15 cellular contexts compared by ENCODE assay signal in genomic region chr14:102859911-102860310, GRCh38.
DNase-seq lines count a peak whose midpoint lies in the region; ATAC-seq and TF ChIP-seq lines count a peak whose summit lies in the region.
"Had no signal": no experiment of that assay in that cellular context is flagged by ENCODE, and none has a peak within 500 bp of the region (broad histone marks: within the 10 kb centered on the region; RNA-seq: fewer than 3 reads in every experiment).

No MANE protein-coding gene starts in this region.

- no peaks in the 10 kb centered on the region for H3K27me3 ChIP-seq in endodermal cell (ENCODE audit: control insufficient read depth, insufficient read depth, low read length, poor library complexity, severe bottlenecking)

- DNase-seq in activated B cell treated with CpG ODN at 0.5 μM for 24 hours (no peak), endodermal cell (no peak), NOMO-1 (lab: John Stamatoyannopoulos, UW; ENCODE audit: unreplicated experiment in 2 of 2) (no peak), type B pancreatic cell (ENCODE audit: extremely low spot score, unreplicated experiment) (no peak), Kasumi-1 (lab: John Stamatoyannopoulos, UW) (no peak)
- DNase-seq in stimulated activated effector memory CD8-positive, alpha-beta T cell treated with anti-CD3 and anti-CD28 coated beads, Interleukin-12 subunit alpha, Interleukin-12 subunit beta, amount 100 ng/mL, for 72 hours (ENCODE audit: low spot score in 2 of 2), result no peak
- DNase-seq: C1 segment of cervical spinal cord; Caco-2; CD8-positive, alpha-beta T cell; DMS153; DND-41; GOT3; H7; HCEC 1CT had no signal

- H3K27me3 Mint-ChIP-seq in activated B cell treated with CpG ODN at 0.5 μM for 24 hours (no peaks in the 10 kb centered on the region), endodermal cell (ENCODE audit: insufficient read depth) (no peaks in the 10 kb centered on the region), type B pancreatic cell (no peaks in the 10 kb centered on the region)

- intact Hi-C loops in activated B cell treated with CpG ODN at 0.5 μM for 24 hours (cut with micrococcal nuclease), result no loop called here

- H3K36me3 Mint-ChIP-seq in activated B cell treated with CpG ODN at 0.5 μM for 24 hours (ENCODE audit: low read depth), result peaks cover 84% of the 10 kb centered on the region
- peaks cover 27% of the 10 kb centered on the region for H3K36me3 Mint-ChIP-seq in endodermal cell (ENCODE audit: low read depth)
- H3K36me3 Mint-ChIP-seq in stimulated activated effector memory CD8-positive, alpha-beta T cell treated with anti-CD3 and anti-CD28 coated beads, Interleukin-12 subunit alpha, Interleukin-12 subunit beta, amount 100 ng/mL, for 72 hours, result peaks cover 76% of the 10 kb centered on the region
- peaks cover 28% of the 10 kb centered on the region for H3K36me3 Mint-ChIP-seq in type B pancreatic cell

- peaks cover 14% of the 10 kb centered on the region for H3K9me3 Mint-ChIP-seq in activated B cell treated with CpG ODN at 0.5 μM for 24 hours
- H3K9me3 Mint-ChIP-seq in endodermal cell, result peaks cover 27% of the 10 kb centered on the region
- peaks cover 10% of the 10 kb centered on the region for H3K9me3 Mint-ChIP-seq in stimulated activated effector memory CD8-positive, alpha-beta T cell treated with anti-CD3 and anti-CD28 coated beads, Interleukin-12 subunit alpha, Interleukin-12 subunit beta, amount 100 ng/mL, for 72 hours
- peaks cover 5% of the 10 kb centered on the region for H3K9me3 Mint-ChIP-seq in type B pancreatic cell

- CTCF ChIA-PET in HEK293 (lab: Yijun Ruan, JAX), result no interaction called here
- CTCF ChIA-PET in activated B cell treated with CpG ODN at 0.5 μM for 24 hours (lab: Charles Lee), result no interaction called here

- H3K27ac ChIP-seq in HEK293 (ENCODE audit: extremely low read depth, low read depth, low read length) (no peak overlapping the region), endodermal cell (ENCODE audit: low read depth, low read length) (no peak overlapping the region)

- H3K36me3 ChIP-seq in HEK293 (ENCODE audit: control insufficient read depth in 2 of 2, insufficient read depth in 1 of 2, low read length in 2 of 2), result peaks cover 3 to 10% of the 10 kb centered on the region in 2 experiments; a peak in 2 of 3 replicates
- H3K36me3 ChIP-seq in endodermal cell (ENCODE audit: control insufficient read depth, insufficient read depth, low read length), result peaks cover 9% of the 10 kb centered on the region

- H3K9me3 ChIP-seq in HEK293 (ENCODE audit: control insufficient read depth, insufficient read depth, low read depth, low read length), result no peaks in the 10 kb centered on the region
- H3K9me3 ChIP-seq in endodermal cell (ENCODE audit: control insufficient read depth, low read length), result peaks cover 30% of the 10 kb centered on the region
- H3K9me3 ChIP-seq: Caco-2 had no signal

- 100% methylated on average over 1 of the region's 1 CpG; no CpG with 5 or more reads in 1 of the 2 experiments for WGBS in endodermal cell (ENCODE audit: insufficient coverage in 1 of 2, insufficient read length in 1 of 2), 2 experiments

- H3K4me3 ChIP-seq in HEK293 (ENCODE audit: low read depth, low read length), result no peak overlapping the region
- H3K4me3 ChIP-seq in endodermal cell (ENCODE audit: low read length), result peak overlapping the region; percentile 9

- H3K9ac ChIP-seq in endodermal cell (ENCODE audit: extremely low read depth, low read length, poor library complexity, severe bottlenecking), result no peak overlapping the region

- H3K4me3 Mint-ChIP-seq in activated B cell treated with CpG ODN at 0.5 μM for 24 hours (no peak overlapping the region), endodermal cell (no peak overlapping the region), type B pancreatic cell (no peak overlapping the region)
- no peak overlapping the region for H3K4me3 Mint-ChIP-seq in stimulated activated effector memory CD8-positive, alpha-beta T cell treated with anti-CD3 and anti-CD28 coated beads, Interleukin-12 subunit alpha, Interleukin-12 subunit beta, amount 100 ng/mL, for 72 hours
- H3K4me3 Mint-ChIP-seq: CD8-positive, alpha-beta T cell had no signal

- H3K4me1 Mint-ChIP-seq in activated B cell treated with CpG ODN at 0.5 μM for 24 hours (peaks cover 6% of the 10 kb centered on the region), endodermal cell (no peaks in the 10 kb centered on the region), type B pancreatic cell (ENCODE audit: unreplicated experiment) (no peaks in the 10 kb centered on the region)
- H3K4me1 Mint-ChIP-seq in stimulated activated effector memory CD8-positive, alpha-beta T cell treated with anti-CD3 and anti-CD28 coated beads, Interleukin-12 subunit alpha, Interleukin-12 subunit beta, amount 100 ng/mL, for 72 hours, result peaks cover 9% of the 10 kb centered on the region

- TF ChIP-seq CTCF in HEK293 (tag by site-specific recombination; IDR thresholded peaks at IDR 0.05) (no peak), activated B cell treated with CpG ODN at 0.5 μM for 24 hours (IDR thresholded peaks at IDR 0.05) (no peak), endodermal cell (conservative IDR thresholded peaks at IDR 0.05) (no peak), type B pancreatic cell (conservative IDR thresholded peaks at IDR 0.05) (no peak)

- POLR2A ChIA-PET in HEK293 (lab: Yijun Ruan, JAX), result no interaction called here
- POLR2A ChIA-PET in activated B cell treated with CpG ODN at 0.5 μM for 24 hours (lab: Charles Lee), result no interaction called here

- ATAC-seq in activated B cell treated with CpG ODN at 0.5 μM for 24 hours (ENCODE audit: low read depth), result no peak
- ATAC-seq in stimulated activated effector memory CD8-positive, alpha-beta T cell treated with anti-CD3 and anti-CD28 coated beads, Interleukin-12 subunit alpha, Interleukin-12 subunit beta, amount 100 ng/mL, for 72 hours, result no peak
- ATAC-seq: CD8-positive, alpha-beta T cell had no signal

- H3K27ac Mint-ChIP-seq in activated B cell treated with CpG ODN at 0.5 μM for 24 hours (peak overlapping the region; percentile 46), endodermal cell (no peak overlapping the region), type B pancreatic cell (no peak overlapping the region)
- peak overlapping the region; percentile 58 for H3K27ac Mint-ChIP-seq in stimulated activated effector memory CD8-positive, alpha-beta T cell treated with anti-CD3 and anti-CD28 coated beads, Interleukin-12 subunit alpha, Interleukin-12 subunit beta, amount 100 ng/mL, for 72 hours
- H3K27ac Mint-ChIP-seq: CD8-positive, alpha-beta T cell had no signal

- H3K4me1 ChIP-seq in HEK293 (ENCODE audit: control insufficient read depth, insufficient read depth, low read length), result no peaks in the 10 kb centered on the region
- H3K4me1 ChIP-seq in endodermal cell (ENCODE audit: control insufficient read depth, insufficient read depth, low read length), result no peaks in the 10 kb centered on the region

TF ChIP-seq in HEK293, 187 proteins besides CTCF, POLR2A, EP300 and RAD21:
- TF ChIP-seq GLIS1 (tag by site-specific recombination; IDR thresholded peaks at IDR 0.05) (peak; percentile 51), ZNF449 (tag by site-specific recombination; IDR thresholded peaks at IDR 0.05) (no peak)

Comparison
In these comparisons a context has a peak if more than half of its experiments do, and no peak if none do; other contexts are left out.
1. H3K27ac Mint-ChIP-seq: peak in activated B cell treated with CpG ODN at 0.5 μM for 24 hours (single experiment) and stimulated activated effector memory CD8-positive, alpha-beta T cell treated with anti-CD3 and anti-CD28 coated beads, Interleukin-12 subunit alpha, Interleukin-12 subunit beta, amount 100 ng/mL, for 72 hours (single experiment); none in endodermal cell (single experiment) and type B pancreatic cell (single experiment).